In genomic region chr3:9405756-9406155, GRCh38 we compare ENCODE assay signal across 18 cellular contexts. TPM values are rescaled to one million over a fixed set of nuclear protein-coding genes. Genes with fewer than 3 reads are reported as not detected.
DNase-seq lines count a peak whose midpoint lies in the region; ATAC-seq and TF ChIP-seq lines count a peak whose summit lies in the region.
"Had no signal": no experiment of that assay in that cellular context is flagged by ENCODE, and none has a peak within 500 bp of the region (broad histone marks: within the 10 kb centered on the region; RNA-seq: fewer than 3 reads in every experiment).

No MANE protein-coding gene starts in this region.

- peak overlapping the region; percentile 17 for H3K4me3 Mint-ChIP-seq in CD4-positive, alpha-beta T cell
- H3K4me3 Mint-ChIP-seq in endodermal cell (no peak overlapping the region), nephron (peak overlapping the region; percentile 18 to 35 (median 35))
- H3K4me3 Mint-ChIP-seq: activated CD8-positive, alpha-beta memory T cell treated with anti-CD3 and anti-CD28 coated beads, Interleukin-2, amount 10 ng/mL, durations not matched to agents 7 days and 5 days; activated naive CD8-positive, alpha-beta T cell treated with anti-CD3 and anti-CD28 coated beads, Interleukin-2, amount 10 ng/mL, durations not matched to agents 7 days and 5 days; B cell had no signal

- intact Hi-C loops in CD4-positive, alpha-beta T cell (cut with DNase I, micrococcal nuclease): loop anchor here in 1 of 2 experiments (2.0 kb wide), 1 partner anchor 17 kb away; no protein-coding TSS in a partner anchor
- intact Hi-C loops in esophagus squamous epithelium (cut with DNase I) (no loop called here), posterior cingulate gyrus (cut with DNase I) (no loop called here)

- no peak for TF ChIP-seq POLR2A in esophagus squamous epithelium (IDR thresholded peaks at IDR 0.05)

- CTCF ChIA-PET in CD4-positive, alpha-beta T cell (lab: Charles Lee): interaction anchor here (1.0 to 2.1 kb wide), 4 partner anchors 11 to 53 kb away, joined by 3 to 10 read pairs (median 5); no protein-coding TSS in a partner anchor

- POLR2A ChIA-PET in CD4-positive, alpha-beta T cell (lab: Charles Lee): interaction anchor here (1.4 to 2.0 kb wide), 2 partner anchors 10 to 43 kb away, joined by 10 to 19 read pairs; partner anchors contain the start of gene THUMPD3

- H3K36me3 ChIP-seq in Karpas-422 (ENCODE audit: insufficient read depth, low read length) (peaks cover 4% of the 10 kb centered on the region; the same call in 1 of the 2 replicates), endodermal cell (ENCODE audit: control insufficient read depth, insufficient read depth, low read length) (peaks cover 14% of the 10 kb centered on the region), esophagus squamous epithelium (no peaks in the 10 kb centered on the region)
- H3K36me3 ChIP-seq: lower lobe of right lung, thyroid gland had no signal

- H3K9me3 Mint-ChIP-seq in CD4-positive, alpha-beta T cell: no peaks in the 10 kb centered on the region
- H3K9me3 Mint-ChIP-seq in endodermal cell (peaks cover 6% of the 10 kb centered on the region), nephron (peaks cover 7% of the 10 kb centered on the region)

- no peaks in the 10 kb centered on the region for H3K9me3 ChIP-seq in CD4-positive, alpha-beta T cell (ENCODE audit: control insufficient read depth, low read length)
- no peaks in the 10 kb centered on the region for H3K9me3 ChIP-seq in Karpas-422 (ENCODE audit: low read length)
- H3K9me3 ChIP-seq in endodermal cell (ENCODE audit: control insufficient read depth, low read length): peaks cover 12% of the 10 kb centered on the region
- H3K9me3 ChIP-seq in esophagus squamous epithelium: no peaks in the 10 kb centered on the region
- H3K9me3 ChIP-seq: lower lobe of right lung, thyroid gland had no signal

- ATAC-seq in CD4-positive, alpha-beta T cell (ENCODE audit: poor library complexity): no peak
- no peak for ATAC-seq in GM21515 (IDR thresholded peaks at IDR 0.05; ENCODE audit: unreplicated experiment)
- no peak for ATAC-seq in HG02571 (IDR thresholded peaks at IDR 0.05; ENCODE audit: unreplicated experiment)
- ATAC-seq: activated CD8-positive, alpha-beta memory T cell treated with anti-CD3 and anti-CD28 coated beads, Interleukin-2, amount 10 ng/mL, durations not matched to agents 7 days and 5 days had no signal

- H3K27ac ChIP-seq in CD4-positive, alpha-beta T cell (ENCODE audit: low read depth, low read length): peak overlapping the region; percentile 7
- H3K27ac ChIP-seq in Karpas-422 (ENCODE audit: low read length): no peak overlapping the region
- H3K27ac ChIP-seq in endodermal cell (ENCODE audit: low read depth, low read length): no peak overlapping the region
- peak overlapping the region in 1 of 4 donors; percentile 10 for H3K27ac ChIP-seq in esophagus squamous epithelium
- H3K27ac ChIP-seq: SK-N-MC, thyroid gland had no signal

- H3K27ac Mint-ChIP-seq in CD4-positive, alpha-beta T cell: peak overlapping the region; percentile 1
- peak overlapping the region; percentile 7 for H3K27ac Mint-ChIP-seq in endodermal cell
- H3K27ac Mint-ChIP-seq in nephron: peak overlapping the region; percentile 31 to 70 (median 57)
- H3K27ac Mint-ChIP-seq: activated CD8-positive, alpha-beta memory T cell treated with anti-CD3 and anti-CD28 coated beads, Interleukin-2, amount 10 ng/mL, durations not matched to agents 7 days and 5 days; activated naive CD8-positive, alpha-beta T cell treated with anti-CD3 and anti-CD28 coated beads, Interleukin-2, amount 10 ng/mL, durations not matched to agents 7 days and 5 days; B cell had no signal

- peaks cover 100% of the 10 kb centered on the region for H3K79me2 ChIP-seq in Karpas-422 (ENCODE audit: low read length)

- no peaks in the 10 kb centered on the region for H3K27me3 ChIP-seq in CD4-positive, alpha-beta T cell (ENCODE audit: control insufficient read depth, insufficient read depth, low read length)
- H3K27me3 ChIP-seq in Karpas-422 (ENCODE audit: low read length): no peaks in the 10 kb centered on the region
- no peaks in the 10 kb centered on the region for H3K27me3 ChIP-seq in endodermal cell (ENCODE audit: control insufficient read depth, insufficient read depth, low read length, poor library complexity, severe bottlenecking)
- H3K27me3 ChIP-seq in esophagus squamous epithelium: no peaks in the 10 kb centered on the region
- H3K27me3 ChIP-seq: thyroid gland had no signal

- DNase-seq in CD4-positive, alpha-beta T cell: no peak
- DNase-seq in Karpas-422 (no peak), endodermal cell (no peak), esophagus squamous epithelium (lab: John Stamatoyannopoulos, UW) (no peak), posterior cingulate gyrus (no peak)
- DNase-seq: activated CD8-positive, alpha-beta memory T cell treated with anti-CD3 and anti-CD28 coated beads, Interleukin-2, amount 10 ng/mL, durations not matched to agents 7 days and 5 days; activated naive CD8-positive, alpha-beta T cell treated with anti-CD3 and anti-CD28 coated beads, Interleukin-2, amount 10 ng/mL, durations not matched to agents 7 days and 5 days; EL; erythroblast; hypothalamus; lower lobe of right lung; occipital lobe; thyroid gland had no signal

- H3K4me3 ChIP-seq in Karpas-422 (ENCODE audit: low read length): no peak overlapping the region
- H3K4me3 ChIP-seq in endodermal cell (ENCODE audit: low read length): peak overlapping the region; percentile 88
- H3K4me3 ChIP-seq in esophagus squamous epithelium: no peak overlapping the region
- H3K4me3 ChIP-seq: lower lobe of right lung, SK-N-MC, thyroid gland had no signal

- peaks cover 28% of the 10 kb centered on the region for H3K36me3 Mint-ChIP-seq in CD4-positive, alpha-beta T cell (ENCODE audit: low read depth)
- H3K36me3 Mint-ChIP-seq in endodermal cell (ENCODE audit: low read depth) (peaks cover 22% of the 10 kb centered on the region), nephron (ENCODE audit: low read depth) (peaks cover 34% of the 10 kb centered on the region)

- no peaks in the 10 kb centered on the region for H3K27me3 Mint-ChIP-seq in CD4-positive, alpha-beta T cell
- H3K27me3 Mint-ChIP-seq in endodermal cell (ENCODE audit: insufficient read depth) (no peaks in the 10 kb centered on the region), nephron (ENCODE audit: low read depth) (no peaks in the 10 kb centered on the region)
- H3K27me3 Mint-ChIP-seq: activated CD8-positive, alpha-beta memory T cell treated with anti-CD3 and anti-CD28 coated beads, Interleukin-2, amount 10 ng/mL, durations not matched to agents 7 days and 5 days; activated naive CD8-positive, alpha-beta T cell treated with anti-CD3 and anti-CD28 coated beads, Interleukin-2, amount 10 ng/mL, durations not matched to agents 7 days and 5 days; B cell had no signal

- peaks cover 97% of the 10 kb centered on the region for H3K4me1 ChIP-seq in Karpas-422 (ENCODE audit: low read length)
- peaks cover 6% of the 10 kb centered on the region for H3K4me1 ChIP-seq in endodermal cell (ENCODE audit: control insufficient read depth, insufficient read depth, low read length)
- peaks cover 32 to 99% (median 73%) of the 10 kb centered on the region in 3 donors for H3K4me1 ChIP-seq in esophagus squamous epithelium

- WGBS in endodermal cell (ENCODE audit: insufficient coverage in 1 of 2, insufficient read length in 1 of 2), 2 experiments: 96 to 100% methylated on average over 2 to 3 of the region's 3 CpGs
- 31 to 39% methylated on average over 3 of the region's 3 CpGs for WGBS in esophagus squamous epithelium, 2 donors

- peak overlapping the region; percentile 94 for H3K4me2 ChIP-seq in Karpas-422 (ENCODE audit: low read depth, low read length, poor library complexity, severe bottlenecking)

- H3K4me1 Mint-ChIP-seq in CD4-positive, alpha-beta T cell (ENCODE audit: low read depth): peaks cover 95% of the 10 kb centered on the region
- H3K4me1 Mint-ChIP-seq in endodermal cell: peaks cover 44% of the 10 kb centered on the region
- H3K4me1 Mint-ChIP-seq in nephron: peaks cover 74% of the 10 kb centered on the region

- H4K20me1 ChIP-seq in Karpas-422 (ENCODE audit: insufficient read depth, low read depth, low read length): peaks cover 78% of the 10 kb centered on the region

- TF ChIP-seq CTCF in CD4-positive, alpha-beta T cell (IDR thresholded peaks at IDR 0.05): no peak
- TF ChIP-seq CTCF in endodermal cell (conservative IDR thresholded peaks at IDR 0.05) (no peak), nephron (IDR thresholded peaks at IDR 0.05; ENCODE audit: unreplicated experiment in 3 of 3) (no peak), esophagus squamous epithelium (IDR thresholded peaks at IDR 0.05) (no peak)

- no peak overlapping the region for H2AFZ ChIP-seq in Karpas-422 (ENCODE audit: low read length)

- no peaks in the 10 kb centered on the region for H3K9me2 ChIP-seq in Karpas-422 (replicated peaks; ENCODE audit: insufficient read depth, low read length)

- H3K9ac ChIP-seq in Karpas-422 (ENCODE audit: low read length) (no peak overlapping the region), endodermal cell (ENCODE audit: extremely low read depth, low read length, poor library complexity, severe bottlenecking) (no peak overlapping the region)

RNA-seq across cellular contexts. Expression of gene SETD5, which starts 8.3 kb away (rescaled TPM):
- 10 to 100 TPM; 58.5 to 67.6 TPM for total RNA-seq in CD4-positive, alpha-beta T cell
- total RNA-seq in Karpas-422 (2014; rRNA removed; shearing (Covaris generic); ENCODE audit: low replicate concordance): 72.4 and 111 TPM in 2 replicates
- total RNA-seq in endodermal cell (100 to 1,000 TPM; 261 to 289 TPM), esophagus squamous epithelium (10 to 100 TPM; 41.8 to 89.3 (median 54.4) TPM)
- polyA plus RNA-seq in endodermal cell (2013, experiment 1 of 2): 232 TPM
- polyA plus RNA-seq in endodermal cell (2013, experiment 2 of 2): 214 TPM

RNA-seq across cellular contexts. Expression of gene THUMPD3, which starts 42.9 kb away (rescaled TPM):
- total RNA-seq in CD4-positive, alpha-beta T cell: 10 to 100 TPM; 74.2 to 78.0 TPM
- 28.2 and 50.4 TPM in 2 replicates for total RNA-seq in Karpas-422 (2014; rRNA removed; shearing (Covaris generic); ENCODE audit: low replicate concordance)
- total RNA-seq in endodermal cell: 10 to 100 TPM; 55.7 to 61.8 TPM
- polyA plus RNA-seq in endodermal cell (2013, experiment 1 of 2): 58.0 TPM
- polyA plus RNA-seq in endodermal cell (2013, experiment 2 of 2): 62.1 TPM
- total RNA-seq in esophagus squamous epithelium: 10 to 100 TPM; 18.9 to 32.8 (median 31.1) TPM

Comparison
In these comparisons a context has a peak if more than half of its experiments do, and no peak if none do; other contexts are left out.
1. H3K27ac Mint-ChIP-seq: peak in every context shown above with its lines; median percentile 57 in nephron; 7 in endodermal cell; 1 in CD4-positive, alpha-beta T cell.